In the genomic region with DNA sequence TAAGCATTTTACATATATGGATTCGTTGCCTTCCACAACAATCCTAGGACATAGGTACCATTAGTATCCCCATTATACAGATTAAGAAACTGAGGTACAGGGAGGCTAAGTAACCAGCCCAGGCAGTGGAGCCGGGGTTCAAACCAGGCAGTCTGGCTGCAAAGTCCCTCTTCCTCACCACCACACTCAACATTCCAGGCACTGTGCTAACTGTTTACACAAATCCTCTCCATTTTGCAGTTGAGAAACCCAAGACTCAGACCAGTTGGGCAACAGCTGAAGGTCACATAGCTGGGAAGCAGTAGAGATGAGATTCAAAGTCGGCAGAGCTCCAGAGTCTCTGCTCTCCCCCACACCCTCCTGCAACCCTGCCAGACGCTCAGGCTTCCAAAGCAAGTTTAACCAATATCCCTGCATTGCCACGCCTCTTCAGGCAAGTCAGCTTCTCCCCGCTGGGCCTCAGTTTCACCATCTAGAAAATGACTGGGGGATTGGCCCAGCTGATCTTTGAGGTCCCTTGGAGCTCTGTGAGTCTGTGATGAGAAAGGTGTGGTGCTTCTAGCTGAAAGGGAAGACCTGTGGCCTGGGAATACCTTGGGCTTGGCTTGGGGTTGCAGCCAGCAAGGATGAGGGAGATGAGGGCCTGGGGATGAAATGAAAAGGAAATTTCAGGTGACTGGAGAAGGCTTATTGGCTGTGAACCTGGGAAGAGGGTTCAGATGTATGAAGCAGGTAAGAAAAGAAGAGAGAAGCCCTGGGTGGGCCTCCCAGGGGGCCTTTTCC, we compare ENCODE assay signal across 1 cellular context.
TF ChIP-seq lines count a peak whose summit lies in the region.

No MANE protein-coding gene starts in this region.

TF ChIP-seq in HepG2, 621 proteins besides CTCF, POLR2A, EP300 and RAD21 (continued from another document and continues in another):
- TF ChIP-seq, protein P1, sequence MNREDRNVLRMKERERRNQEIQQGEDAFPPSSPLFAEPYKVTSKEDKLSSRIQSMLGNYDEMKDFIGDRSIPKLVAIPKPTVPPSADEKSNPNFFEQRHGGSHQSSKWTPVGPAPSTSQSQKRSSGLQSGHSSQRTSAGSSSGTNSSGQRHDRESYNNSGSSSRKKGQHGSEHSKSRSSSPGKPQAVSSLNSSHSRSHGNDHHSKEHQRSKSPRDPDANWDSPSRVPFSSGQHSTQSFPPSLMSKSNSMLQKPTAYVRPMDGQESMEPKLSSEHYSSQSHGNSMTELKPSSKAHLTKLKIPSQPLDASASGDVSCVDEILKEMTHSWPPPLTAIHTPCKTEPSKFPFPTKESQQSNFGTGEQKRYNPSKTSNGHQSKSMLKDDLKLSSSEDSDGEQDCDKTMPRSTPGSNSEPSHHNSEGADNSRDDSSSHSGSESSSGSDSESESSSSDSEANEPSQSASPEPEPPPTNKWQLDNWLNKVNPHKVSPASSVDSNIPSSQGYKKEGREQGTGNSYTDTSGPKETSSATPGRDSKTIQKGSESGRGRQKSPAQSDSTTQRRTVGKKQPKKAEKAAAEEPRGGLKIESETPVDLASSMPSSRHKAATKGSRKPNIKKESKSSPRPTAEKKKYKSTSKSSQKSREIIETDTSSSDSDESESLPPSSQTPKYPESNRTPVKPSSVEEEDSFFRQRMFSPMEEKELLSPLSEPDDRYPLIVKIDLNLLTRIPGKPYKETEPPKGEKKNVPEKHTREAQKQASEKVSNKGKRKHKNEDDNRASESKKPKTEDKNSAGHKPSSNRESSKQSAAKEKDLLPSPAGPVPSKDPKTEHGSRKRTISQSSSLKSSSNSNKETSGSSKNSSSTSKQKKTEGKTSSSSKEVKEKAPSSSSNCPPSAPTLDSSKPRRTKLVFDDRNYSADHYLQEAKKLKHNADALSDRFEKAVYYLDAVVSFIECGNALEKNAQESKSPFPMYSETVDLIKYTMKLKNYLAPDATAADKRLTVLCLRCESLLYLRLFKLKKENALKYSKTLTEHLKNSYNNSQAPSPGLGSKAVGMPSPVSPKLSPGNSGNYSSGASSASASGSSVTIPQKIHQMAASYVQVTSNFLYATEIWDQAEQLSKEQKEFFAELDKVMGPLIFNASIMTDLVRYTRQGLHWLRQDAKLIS (CRISPR knock-in tag; IDR thresholded peaks at IDR 0.05), result peak; percentile 82; the same call in 1 of the 2 replicates
- TF ChIP-seq SAP130 (CRISPR knock-in tag; IDR thresholded peaks at IDR 0.05; ENCODE audit: low read depth) (peak; percentile 95), CBX2 (IDR thresholded peaks at IDR 0.05; ENCODE audit: low read depth, low read length) (no peak), CBX2 (CRISPR knock-in tag; IDR thresholded peaks at IDR 0.05; ENCODE audit: low read depth) (no peak), ZNF546 (CRISPR knock-in tag; conservative IDR thresholded peaks at IDR 0.05) (0 out of 2 replicates have a peak, but pooled peaks have one; percentile 57), HNRNPLL (IDR thresholded peaks at IDR 0.05; ENCODE audit: low read depth, low read length, poor library complexity, severe bottlenecking) (no peak), GRHL1 (CRISPR knock-in tag; conservative IDR thresholded peaks at IDR 0.05) (no peak), SP1 (IDR thresholded peaks at IDR 0.05) (no peak), SP1 (CRISPR knock-in tag; IDR thresholded peaks at IDR 0.05) (0 out of 2 replicates have a peak, but pooled peaks have one; percentile 38), TRIM24 (CRISPR knock-in tag; IDR thresholded peaks at IDR 0.05) (peak; percentile 51; the same call in 1 of the 2 replicates), ZNF30 (CRISPR knock-in tag; IDR thresholded peaks at IDR 0.05) (no peak), ARID5B (CRISPR knock-in tag; IDR thresholded peaks at IDR 0.05) (peak; percentile 100), PHF5A (CRISPR knock-in tag; IDR thresholded peaks at IDR 0.05; ENCODE audit: low read depth, unreplicated experiment) (peak; percentile 89), PRDM15 (CRISPR knock-in tag; IDR thresholded peaks at IDR 0.05) (no peak), ZSCAN29 (CRISPR knock-in tag; conservative IDR thresholded peaks at IDR 0.05) (peak; percentile 78), ZBTB7A (CRISPR knock-in tag; IDR thresholded peaks at IDR 0.05) (peak; percentile 45; the same call in 1 of the 2 replicates), ZNF274 (CRISPR knock-in tag; IDR thresholded peaks at IDR 0.05) (no peak; the same call in 1 of the 2 replicates), IKZF1 (IDR thresholded peaks at IDR 0.05) (no peak), GFI1 (CRISPR knock-in tag; IDR thresholded peaks at IDR 0.05; ENCODE audit: borderline replicate concordance) (peak; percentile 93), THAP9 (CRISPR knock-in tag; IDR thresholded peaks at IDR 0.05; ENCODE audit: borderline replicate concordance) (no peak), ZNF670 (CRISPR knock-in tag; IDR thresholded peaks at IDR 0.05; ENCODE audit: borderline replicate concordance) (peak; percentile 77; the same call in 1 of the 2 replicates), MYC (CRISPR knock-in tag; IDR thresholded peaks at IDR 0.05; ENCODE audit: borderline replicate concordance) (peak; percentile 60; the same call in 1 of the 2 replicates), ASH2L (IDR thresholded peaks at IDR 0.05; ENCODE audit: insufficient read length, low read depth, low read length) (peak; percentile 91), ZNF720 (CRISPR knock-in tag; IDR thresholded peaks at IDR 0.05) (no peak), AGO1 (IDR thresholded peaks at IDR 0.05; ENCODE audit: low read depth, low read length, poor library complexity, severe bottlenecking) (no peak)
- TF ChIP-seq, protein P2, sequence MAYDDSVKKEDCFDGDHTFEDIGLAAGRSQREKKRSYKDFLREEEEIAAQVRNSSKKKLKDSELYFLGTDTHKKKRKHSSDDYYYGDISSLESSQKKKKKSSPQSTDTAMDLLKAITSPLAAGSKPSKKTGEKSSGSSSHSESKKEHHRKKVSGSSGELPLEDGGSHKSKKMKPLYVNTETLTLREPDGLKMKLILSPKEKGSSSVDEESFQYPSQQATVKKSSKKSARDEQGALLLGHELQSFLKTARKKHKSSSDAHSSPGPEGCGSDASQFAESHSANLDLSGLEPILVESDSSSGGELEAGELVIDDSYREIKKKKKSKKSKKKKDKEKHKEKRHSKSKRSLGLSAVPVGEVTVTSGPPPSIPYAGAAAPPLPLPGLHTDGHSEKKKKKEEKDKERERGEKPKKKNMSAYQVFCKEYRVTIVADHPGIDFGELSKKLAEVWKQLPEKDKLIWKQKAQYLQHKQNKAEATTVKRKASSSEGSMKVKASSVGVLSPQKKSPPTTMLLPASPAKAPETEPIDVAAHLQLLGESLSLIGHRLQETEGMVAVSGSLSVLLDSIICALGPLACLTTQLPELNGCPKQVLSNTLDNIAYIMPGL (CRISPR knock-in tag; IDR thresholded peaks at IDR 0.05; ENCODE audit: borderline replicate concordance in 1 of 2, low read depth in 1 of 2), result peak; percentile 21 to 40; a peak in 1 of 4 replicates
- TF ChIP-seq, protein P3, sequence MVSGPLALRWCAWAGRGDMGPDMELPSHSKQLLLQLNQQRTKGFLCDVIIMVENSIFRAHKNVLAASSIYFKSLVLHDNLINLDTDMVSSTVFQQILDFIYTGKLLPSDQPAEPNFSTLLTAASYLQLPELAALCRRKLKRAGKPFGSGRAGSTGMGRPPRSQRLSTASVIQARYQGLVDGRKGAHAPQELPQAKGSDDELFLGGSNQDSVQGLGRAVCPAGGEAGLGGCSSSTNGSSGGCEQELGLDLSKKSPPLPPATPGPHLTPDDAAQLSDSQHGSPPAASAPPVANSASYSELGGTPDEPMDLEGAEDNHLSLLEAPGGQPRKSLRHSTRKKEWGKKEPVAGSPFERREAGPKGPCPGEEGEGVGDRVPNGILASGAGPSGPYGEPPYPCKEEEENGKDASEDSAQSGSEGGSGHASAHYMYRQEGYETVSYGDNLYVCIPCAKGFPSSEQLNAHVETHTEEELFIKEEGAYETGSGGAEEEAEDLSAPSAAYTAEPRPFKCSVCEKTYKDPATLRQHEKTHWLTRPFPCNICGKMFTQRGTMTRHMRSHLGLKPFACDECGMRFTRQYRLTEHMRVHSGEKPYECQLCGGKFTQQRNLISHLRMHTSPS (CRISPR knock-in tag; IDR thresholded peaks at IDR 0.05; ENCODE audit: low read depth), result no peak; the same call in none of the 2 replicates
- TF ChIP-seq, protein P4, sequence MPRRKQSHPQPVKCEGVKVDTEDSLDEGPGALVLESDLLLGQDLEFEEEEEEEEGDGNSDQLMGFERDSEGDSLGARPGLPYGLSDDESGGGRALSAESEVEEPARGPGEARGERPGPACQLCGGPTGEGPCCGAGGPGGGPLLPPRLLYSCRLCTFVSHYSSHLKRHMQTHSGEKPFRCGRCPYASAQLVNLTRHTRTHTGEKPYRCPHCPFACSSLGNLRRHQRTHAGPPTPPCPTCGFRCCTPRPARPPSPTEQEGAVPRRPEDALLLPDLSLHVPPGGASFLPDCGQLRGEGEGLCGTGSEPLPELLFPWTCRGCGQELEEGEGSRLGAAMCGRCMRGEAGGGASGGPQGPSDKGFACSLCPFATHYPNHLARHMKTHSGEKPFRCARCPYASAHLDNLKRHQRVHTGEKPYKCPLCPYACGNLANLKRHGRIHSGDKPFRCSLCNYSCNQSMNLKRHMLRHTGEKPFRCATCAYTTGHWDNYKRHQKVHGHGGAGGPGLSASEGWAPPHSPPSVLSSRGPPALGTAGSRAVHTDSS (CRISPR knock-in tag; conservative IDR thresholded peaks at IDR 0.05), result no peak
